In genomic region chr14:58566979-58567378, GRCh38 we compare ENCODE assay signal across 16 cellular contexts.
A peak's percentile ranks its signal among the peaks of the same experiment; 100 is the strongest.
DNase-seq lines count a peak whose midpoint lies in the region; ATAC-seq, FAIRE-seq and TF ChIP-seq lines count a peak whose summit lies in the region.
"Had no signal": no experiment of that assay in that cellular context is flagged by ENCODE, and none has a peak within 500 bp of the region (broad histone marks: within the 10 kb centered on the region; RNA-seq: fewer than 3 reads in every experiment).

No MANE protein-coding gene starts in this region.

- no peak overlapping the region for H2BK12ac ChIP-seq in mesenchymal stem cell (ENCODE audit: low read length in 2 of 2)

- H2AFZ ChIP-seq in OCI-LY3 (ENCODE audit: low read depth, low read length), result peak overlapping the region; percentile 28; the same call in 1 of the 2 replicates
- H2AFZ ChIP-seq in mesenchymal stem cell (ENCODE audit: low read depth, low read length), result no peak overlapping the region

- no peak overlapping the region for H3K9ac ChIP-seq in OCI-LY3 (ENCODE audit: low read length)
- no peak overlapping the region for H3K9ac ChIP-seq in mesenchymal stem cell (ENCODE audit: low read length)

- no peak overlapping the region for H3K4ac ChIP-seq in mesenchymal stem cell (ENCODE audit: low read depth in 1 of 2, low read length in 2 of 2)

- DNase-seq in Ammon's horn (ENCODE audit: low spot score) (peak; percentile 13), HTR-8/SVneo (ENCODE audit: insufficient read length, low spot score) (no peak), mesenchymal stem cell (no peak), HCEC 1CT (no peak), DMS79 treated with DMSO at 0.1 percent for 48 hours (lab: John Stamatoyannopoulos, UW) (no peak)
- DNase-seq: ACHN; C1 segment of cervical spinal cord; CD4-positive, alpha-beta T cell; DMS79; EL; IMR-90 had no signal

- no peak overlapping the region for H3K14ac ChIP-seq in mesenchymal stem cell (ENCODE audit: low read length in 2 of 2)

- no peaks in the 10 kb centered on the region for H3K79me2 ChIP-seq in OCI-LY3 (ENCODE audit: low read length)

- H3K36me3 ChIP-seq in OCI-LY3 (replicated peaks; ENCODE audit: low read depth, low read length) (no peaks in the 10 kb centered on the region), mesenchymal stem cell (ENCODE audit: control insufficient read depth in 1 of 2, insufficient read depth in 2 of 2, low read depth in 1 of 2, low read length in 2 of 2) (no peaks in the 10 kb centered on the region)

- no peak overlapping the region for H3K23ac ChIP-seq in mesenchymal stem cell (ENCODE audit: low read length in 2 of 2)

- peak overlapping the region; percentile 34 for H2BK120ac ChIP-seq in mesenchymal stem cell (ENCODE audit: low read depth, low read length)

- H3K27ac ChIP-seq in OCI-LY3 (ENCODE audit: low read length) (peak overlapping the region; percentile 39), mesenchymal stem cell (ENCODE audit: low read length, poor library complexity, severe bottlenecking) (no peak overlapping the region)

- H2BK15ac ChIP-seq in mesenchymal stem cell (ENCODE audit: low read depth, poor library complexity, severe bottlenecking), result no peak overlapping the region

- FAIRE-seq in HTR-8/SVneo (lab: Jason Lieb, UNC), result peak; percentile 33
- FAIRE-seq: G401.6, GM12892 had no signal

- H3K4me1 ChIP-seq in OCI-LY3 (ENCODE audit: low read length), result peaks cover 34% of the 10 kb centered on the region
- H3K4me1 ChIP-seq in mesenchymal stem cell (ENCODE audit: control insufficient read depth, insufficient read depth, low read depth, low read length), result peaks cover under 1% of the 10 kb centered on the region

- no peak overlapping the region for H3K18ac ChIP-seq in mesenchymal stem cell (ENCODE audit: low read depth in 1 of 2, low read length in 2 of 2)

- WGBS in mesenchymal stem cell, result 100% methylated on average over 3 of the region's 3 CpGs

- H4K20me1 ChIP-seq in OCI-LY3 (ENCODE audit: insufficient read depth, low read length), result no peaks in the 10 kb centered on the region

- no peak overlapping the region for H4K91ac ChIP-seq in mesenchymal stem cell (ENCODE audit: low read length)

- H3K4me3 ChIP-seq in OCI-LY3 (ENCODE audit: low read length) (no peak overlapping the region), mesenchymal stem cell (ENCODE audit: insufficient read depth in 1 of 2, low read depth in 1 of 2, low read length in 2 of 2) (no peak overlapping the region)

- no peak overlapping the region for H4K8ac ChIP-seq in mesenchymal stem cell (ENCODE audit: low read length)

- H2AK5ac ChIP-seq in mesenchymal stem cell (ENCODE audit: low read length, severe bottlenecking), result no peak overlapping the region

- TF ChIP-seq CTCF in OCI-LY3 (IDR thresholded peaks at IDR 0.05; ENCODE audit: low read depth, low read length), result no peak

- H3K27me3 ChIP-seq in OCI-LY3 (ENCODE audit: low read depth, low read length) (no peaks in the 10 kb centered on the region), mesenchymal stem cell (ENCODE audit: control insufficient read depth in 1 of 2, insufficient read depth in 1 of 2, low read length in 2 of 2) (peaks cover 0 to 4% of the 10 kb centered on the region in 2 experiments)

- H2BK5ac ChIP-seq in mesenchymal stem cell (ENCODE audit: low read depth, low read length, poor library complexity, severe bottlenecking), result no peak overlapping the region

- no peak for ATAC-seq in GM18868 (IDR thresholded peaks at IDR 0.05; ENCODE audit: unreplicated experiment)
- ATAC-seq: HCT116 had no signal

- H3K4me2 ChIP-seq in OCI-LY3 (ENCODE audit: low read length) (peak overlapping the region; percentile 19), mesenchymal stem cell (ENCODE audit: low read length, poor library complexity, severe bottlenecking) (no peak overlapping the region)

- no peaks in the 10 kb centered on the region for H3K9me3 ChIP-seq in OCI-LY3 (ENCODE audit: insufficient read depth, low read length)
- H3K9me3 ChIP-seq in mesenchymal stem cell (ENCODE audit: control insufficient read depth, low read length), result no peaks in the 10 kb centered on the region

- no peaks in the 10 kb centered on the region for H3K79me1 ChIP-seq in mesenchymal stem cell (replicated peaks; ENCODE audit: low read length, poor library complexity, severe bottlenecking)
